Comparison of ENCODE assay signal across 23 cellular contexts in genomic region chr17:39534768-39535405, GRCh38.
"Had no signal": no experiment of that assay in that cellular context is flagged by ENCODE, and none has a peak within 500 bp of the region (broad histone marks: within the 10 kb centered on the region; RNA-seq: fewer than 3 reads in every experiment).

No MANE protein-coding gene starts in this region.

- H3K4me3 Mint-ChIP-seq: natural killer cell had no signal

- H3K27me3 ChIP-seq: esophagus squamous epithelium, heart right ventricle, ovary, spleen, stomach, thyroid gland had no signal

- H3K4me3 ChIP-seq: coronary artery, esophagus squamous epithelium, heart right ventricle, lower lobe of right lung, ovary, psoas muscle, skin epidermis, spleen, stomach, thyroid gland had no signal

- H3K9me3 ChIP-seq: esophagus squamous epithelium, heart right ventricle, lower lobe of right lung, ovary, psoas muscle, spleen, stomach, thyroid gland had no signal

- H3K36me3 Mint-ChIP-seq: natural killer cell had no signal

- H3K36me3 ChIP-seq: ovary had no signal

- ATAC-seq: heart right ventricle, left ventricle myocardium superior, natural killer cell, psoas muscle, right cardiac atrium had no signal

- FAIRE-seq: islet of Langerhans had no signal

- H3K27ac Mint-ChIP-seq: natural killer cell had no signal

- H3K9me3 Mint-ChIP-seq: natural killer cell had no signal

- DNase-seq: dermis blood vessel endothelial cell; effector memory CD4-positive, alpha-beta T cell; erythroblast; esophagus squamous epithelium; foreskin melanocyte; glutamatergic neuron; heart right ventricle; hippocampal formation; left ventricle myocardium superior; lower lobe of right lung; natural killer cell; occipital lobe; ovary; posterior cingulate gyrus; psoas muscle; right cardiac atrium; spleen; stimulated activated naive CD4-positive, alpha-beta T cell treated with Interleukin-2 at 50 U/mL for 16 hours; stomach; thyroid gland had no signal

- H3K4me1 ChIP-seq: psoas muscle, thyroid gland had no signal

- H3K27ac ChIP-seq: coronary artery, esophagus squamous epithelium, heart right ventricle, lower lobe of right lung, ovary, psoas muscle, skin epidermis, spleen, stomach, thyroid gland had no signal
